ENCODE assay signal across 23 cellular contexts in the genomic region with DNA sequence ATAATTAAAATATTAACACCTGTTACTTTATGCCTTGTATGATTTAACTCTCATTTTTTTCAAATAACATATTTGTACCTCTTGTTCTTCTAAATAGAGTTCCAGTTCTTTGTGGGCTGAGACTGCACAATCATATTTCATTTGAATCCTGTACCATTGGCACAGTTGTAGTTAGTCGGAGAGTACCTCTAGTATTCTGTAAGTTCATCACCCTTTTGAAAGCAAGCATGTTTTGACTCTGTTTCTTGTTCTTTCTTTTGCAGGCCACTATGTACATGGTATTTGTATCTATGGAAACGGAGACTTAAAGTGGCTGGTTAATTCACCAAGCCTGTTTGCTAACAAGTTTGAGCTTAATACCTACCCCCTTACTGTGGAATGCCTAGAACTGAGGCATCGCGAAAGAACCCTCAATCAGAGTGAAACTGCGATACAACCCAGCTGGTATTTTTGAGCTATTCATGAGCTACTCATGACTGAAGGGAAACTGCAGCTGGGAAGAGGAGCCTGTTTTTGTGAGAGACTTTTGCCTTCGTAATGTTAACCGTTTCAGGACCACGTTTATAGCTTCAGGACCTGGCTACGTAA.
DNase-seq lines count a peak whose midpoint lies in the region; ATAC-seq and TF ChIP-seq lines count a peak whose summit lies in the region.
"Had no signal": no experiment of that assay in that cellular context is flagged by ENCODE, and none has a peak within 500 bp of the region (broad histone marks: within the 10 kb centered on the region; RNA-seq: fewer than 3 reads in every experiment).

No MANE protein-coding gene starts in this region.

- peak; percentile 65 for ATAC-seq in left lung
- peak; percentile 62 for ATAC-seq in upper lobe of right lung
- ATAC-seq in activated CD8-positive, alpha-beta memory T cell treated with anti-CD3 and anti-CD28 coated beads, Interleukin-2, amount 10 ng/mL, durations not matched to agents 7 days and 5 days = no peak
- ATAC-seq: naive thymus-derived CD8-positive, alpha-beta T cell; pancreas; T-helper 17 cell had no signal

- H3K9ac ChIP-seq in MM.1S (ENCODE audit: low read length) = peak overlapping the region; percentile 51

- H2AFZ ChIP-seq in MM.1S (ENCODE audit: low read length) = peak overlapping the region; percentile 59

- H3K36me3 Mint-ChIP-seq in osteocyte (ENCODE audit: unreplicated experiment) = no peaks in the 10 kb centered on the region
- H3K36me3 Mint-ChIP-seq in activated CD8-positive, alpha-beta memory T cell treated with anti-CD3 and anti-CD28 coated beads, Interleukin-2, amount 10 ng/mL, durations not matched to agents 7 days and 5 days = peaks cover 24% of the 10 kb centered on the region

- peak overlapping the region; percentile 90 for H3K27ac ChIP-seq in MM.1S (ENCODE audit: low read length)
- no peak overlapping the region for H3K27ac ChIP-seq in left lung
- no peak overlapping the region for H3K27ac ChIP-seq in upper lobe of right lung
- H3K27ac ChIP-seq: brain microvascular endothelial cell, pancreas, vagina had no signal

- peaks cover 16% of the 10 kb centered on the region; the same call in 1 of the 2 replicates for H3F3A ChIP-seq in MM.1S (ENCODE audit: insufficient read depth, low read length)

- intact Hi-C loops in left lung (cut with DNase I) = no loop called here
- intact Hi-C loops in upper lobe of right lung (cut with DNase I) = no loop called here

- H3K4me1 Mint-ChIP-seq in osteocyte (ENCODE audit: unreplicated experiment) = no peaks in the 10 kb centered on the region
- no peaks in the 10 kb centered on the region for H3K4me1 Mint-ChIP-seq in activated CD8-positive, alpha-beta memory T cell treated with anti-CD3 and anti-CD28 coated beads, Interleukin-2, amount 10 ng/mL, durations not matched to agents 7 days and 5 days
- H3K4me1 Mint-ChIP-seq: activated CD4-positive, alpha-beta T cell treated with anti-CD3 and anti-CD28 coated beads, Interleukin-2, amount 10 ng/mL, durations not matched to agents 24 days and 14 days; naive thymus-derived CD8-positive, alpha-beta T cell; T-helper 17 cell had no signal

- H3K4me3 Mint-ChIP-seq in osteocyte (ENCODE audit: unreplicated experiment) = no peak overlapping the region
- no peak overlapping the region for H3K4me3 Mint-ChIP-seq in activated CD8-positive, alpha-beta memory T cell treated with anti-CD3 and anti-CD28 coated beads, Interleukin-2, amount 10 ng/mL, durations not matched to agents 7 days and 5 days
- H3K4me3 Mint-ChIP-seq: activated CD4-positive, alpha-beta T cell treated with anti-CD3 and anti-CD28 coated beads, Interleukin-2, amount 10 ng/mL, durations not matched to agents 24 days and 14 days; CD4-positive, alpha-beta T cell; memory B cell; naive thymus-derived CD8-positive, alpha-beta T cell; T-helper 17 cell had no signal

- TF ChIP-seq CTCF in MM.1S (IDR thresholded peaks at IDR 0.05; ENCODE audit: low read length) = no peak
- TF ChIP-seq CTCF in left lung (IDR thresholded peaks at IDR 0.05) = no peak
- no peak for TF ChIP-seq CTCF in upper lobe of right lung (IDR thresholded peaks at IDR 0.05)
- no peak for TF ChIP-seq CTCF in osteocyte (IDR thresholded peaks at IDR 0.05)

- H3K27me3 ChIP-seq in MM.1S (replicated peaks; ENCODE audit: insufficient read depth, low read length) = no peaks in the 10 kb centered on the region
- H3K27me3 ChIP-seq in left lung = no peaks in the 10 kb centered on the region
- no peaks in the 10 kb centered on the region for H3K27me3 ChIP-seq in upper lobe of right lung
- H3K27me3 ChIP-seq: brain microvascular endothelial cell, pancreas, sigmoid colon, vagina had no signal

- H4K20me1 ChIP-seq in MM.1S (ENCODE audit: insufficient read depth, low read length) = no peaks in the 10 kb centered on the region

- H3K4me1 ChIP-seq in MM.1S (ENCODE audit: low read length) (peaks cover 24% of the 10 kb centered on the region), left lung (no peaks in the 10 kb centered on the region), upper lobe of right lung (no peaks in the 10 kb centered on the region)
- H3K4me1 ChIP-seq: pancreas, vagina had no signal

- CTCF ChIA-PET in activated CD8-positive, alpha-beta memory T cell treated with anti-CD3 and anti-CD28 coated beads, Interleukin-2, amount 10 ng/mL, durations not matched to agents 7 days and 5 days (lab: Charles Lee) = no interaction called here

- peak overlapping the region; percentile 76 for H3K4me2 ChIP-seq in MM.1S (ENCODE audit: low read depth, low read length)

- H3K9me3 ChIP-seq in MM.1S (replicated peaks; ENCODE audit: insufficient read depth, low read length) (no peaks in the 10 kb centered on the region), left lung (peaks cover 0 to 1% of the 10 kb centered on the region in 2 donors), upper lobe of right lung (no peaks in the 10 kb centered on the region)
- H3K9me3 ChIP-seq: pancreas, sigmoid colon, vagina had no signal

- H3K4me3 ChIP-seq in MM.1S (ENCODE audit: low read length) (peak overlapping the region; percentile 58), left lung (no peak overlapping the region), upper lobe of right lung (no peak overlapping the region)
- H3K4me3 ChIP-seq: pancreas, sigmoid colon, vagina had no signal

- H3K9me2 ChIP-seq in MM.1S (replicated peaks; ENCODE audit: insufficient read depth, low read length) = no peaks in the 10 kb centered on the region

- H3K27me3 Mint-ChIP-seq in osteocyte (ENCODE audit: unreplicated experiment) = peaks cover 49% of the 10 kb centered on the region
- H3K27me3 Mint-ChIP-seq in activated CD8-positive, alpha-beta memory T cell treated with anti-CD3 and anti-CD28 coated beads, Interleukin-2, amount 10 ng/mL, durations not matched to agents 7 days and 5 days = no peaks in the 10 kb centered on the region
- H3K27me3 Mint-ChIP-seq: activated CD4-positive, alpha-beta T cell treated with anti-CD3 and anti-CD28 coated beads, Interleukin-2, amount 10 ng/mL, durations not matched to agents 24 days and 14 days; CD4-positive, alpha-beta T cell; memory B cell; naive thymus-derived CD8-positive, alpha-beta T cell; T-helper 17 cell had no signal

- no peak overlapping the region for H3K27ac Mint-ChIP-seq in osteocyte (ENCODE audit: unreplicated experiment)
- H3K27ac Mint-ChIP-seq in activated CD8-positive, alpha-beta memory T cell treated with anti-CD3 and anti-CD28 coated beads, Interleukin-2, amount 10 ng/mL, durations not matched to agents 7 days and 5 days = no peak overlapping the region
- H3K27ac Mint-ChIP-seq: activated CD4-positive, alpha-beta T cell treated with anti-CD3 and anti-CD28 coated beads, Interleukin-2, amount 10 ng/mL, durations not matched to agents 24 days and 14 days; activated T-helper 2 cell treated with anti-CD3 and anti-CD28 coated beads, Interferon-gamma antibody, Interleukin-2, Interleukin-4, amounts not matched to agents 10 μg/mL and 5 μg/mL and 100 μg/mL, durations not matched to agents 14 hours and 24 hours and 36 hours; CD4-positive, alpha-beta T cell; memory B cell; T-helper 17 cell had no signal

- H3K36me3 ChIP-seq in MM.1S (replicated peaks; ENCODE audit: insufficient read depth, low read length) (no peaks in the 10 kb centered on the region), left lung (peaks cover 0 to 8% of the 10 kb centered on the region in 2 donors), upper lobe of right lung (peaks cover 12% of the 10 kb centered on the region)
- H3K36me3 ChIP-seq: brain microvascular endothelial cell, pancreas, vagina had no signal

- no peaks in the 10 kb centered on the region for H3K79me2 ChIP-seq in MM.1S (ENCODE audit: low read length)

- H3K9me3 Mint-ChIP-seq in osteocyte (ENCODE audit: unreplicated experiment) = no peaks in the 10 kb centered on the region
- H3K9me3 Mint-ChIP-seq in activated CD8-positive, alpha-beta memory T cell treated with anti-CD3 and anti-CD28 coated beads, Interleukin-2, amount 10 ng/mL, durations not matched to agents 7 days and 5 days (ENCODE audit: low read depth) = peaks cover 2% of the 10 kb centered on the region
- H3K9me3 Mint-ChIP-seq: activated T-helper 2 cell treated with anti-CD3 and anti-CD28 coated beads, Interferon-gamma antibody, Interleukin-2, Interleukin-4, amounts not matched to agents 10 μg/mL and 5 μg/mL and 100 μg/mL, durations not matched to agents 14 hours and 24 hours and 36 hours; CD4-positive, alpha-beta T cell; memory B cell had no signal

- DNase-seq in HCEC 1CT = peak; percentile 10
- peak; percentile 87 for DNase-seq in MM.1S
- DNase-seq in left lung = no peak
- DNase-seq in upper lobe of right lung = no peak
- no peak for DNase-seq in pons (ENCODE audit: low spot score)
- no peak for DNase-seq in osteocyte (ENCODE audit: extremely low spot score, unreplicated experiment)
- DNase-seq in activated CD8-positive, alpha-beta memory T cell treated with anti-CD3 and anti-CD28 coated beads, Interleukin-2, amount 10 ng/mL, durations not matched to agents 7 days and 5 days = no peak
- DNase-seq: activated CD4-positive, alpha-beta T cell treated with anti-CD3 and anti-CD28 coated beads, Interleukin-2, amount 10 ng/mL, durations not matched to agents 24 days and 14 days; brain microvascular endothelial cell; CD4-positive, alpha-beta T cell; cortex of kidney; glutamatergic neuron; kidney glomerular epithelial cell; naive thymus-derived CD8-positive, alpha-beta T cell; NCI-H1436; NCI-H2171 treated with DMSO at 0.1 percent for 48 hours; NCI-H524 treated with DMSO at 0.1 percent for 48 hours; pancreas; sigmoid colon; T-helper 17 cell had no signal

Comparison
In these comparisons a context has a peak if more than half of its experiments do, and no peak if none do; other contexts are left out.
1. DNase-seq: peak in HCEC 1CT (single experiment) and MM.1S (single experiment); none in left lung (0 of 2), upper lobe of right lung (single experiment), pons (single experiment), osteocyte (single experiment) and activated CD8-positive, alpha-beta memory T cell treated with anti-CD3 and anti-CD28 coated beads, Interleukin-2, amount 10 ng/mL, durations not matched to agents 7 days and 5 days (single experiment).